11 cellular contexts compared by ENCODE assay signal in the genomic region with DNA sequence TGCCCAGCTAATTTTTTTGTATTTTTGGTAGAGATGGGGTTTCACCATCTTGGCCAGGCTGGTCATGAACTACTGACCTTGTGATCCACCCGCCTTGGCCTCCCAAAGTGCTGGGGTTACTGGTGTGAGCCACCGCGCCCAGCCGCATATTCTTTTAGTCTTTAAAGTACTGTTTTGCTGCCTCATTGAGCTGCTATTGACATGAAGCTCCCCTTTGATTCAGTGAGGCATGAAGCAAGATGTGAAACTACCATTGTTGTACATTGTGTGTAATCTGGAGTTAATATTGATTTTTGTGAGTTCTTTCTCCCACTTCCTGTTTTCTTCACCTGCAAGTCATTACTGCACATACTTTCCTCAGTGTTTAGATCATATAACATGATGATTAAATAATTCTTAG.
DNase-seq lines count a peak whose midpoint lies in the region; ATAC-seq, FAIRE-seq and TF ChIP-seq lines count a peak whose summit lies in the region.
"Had no signal": no experiment of that assay in that cellular context is flagged by ENCODE, and none has a peak within 500 bp of the region (broad histone marks: within the 10 kb centered on the region; RNA-seq: fewer than 3 reads in every experiment).

No MANE protein-coding gene starts in this region.

- H2BK120ac ChIP-seq in mesendoderm (ENCODE audit: low read depth, low read length), result no peak overlapping the region

- POLR2A ChIA-PET in GM12878 (lab: Charles Lee) (interaction anchor here (0.8 kb wide), 1 partner anchor 89 kb away, joined by 3 read pairs; no protein-coding TSS in a partner anchor), T-cell (lab: Charles Lee) (interaction anchor here (0.6 to 1.1 kb wide), 2 partner anchors 11 to 1075 kb away, joined by 3 read pairs; no protein-coding TSS in a partner anchor)

- DNase-seq in GM12878 (ENCODE audit: low read depth, low spot score) (peak; percentile 69), mesendoderm (no peak), T-cell (no peak), superior temporal gyrus (ENCODE audit: extremely low spot score) (no peak), body of pancreas (no peak)
- DNase-seq: hypothalamus, NCI-H446 had no signal

- H3K4me3 Mint-ChIP-seq in T-cell, result no peak overlapping the region

- intact Hi-C loops in GM12878 (cut with micrococcal nuclease; ENCODE audit: unreplicated experiment), result no loop called here
- intact Hi-C loops in body of pancreas (cut with DNase I), result no loop called here

- FAIRE-seq in GM12878 (lab: Jason Lieb, UNC), result peak; percentile 61

- H3K56ac ChIP-seq in mesendoderm (ENCODE audit: low read length), result no peak overlapping the region

- peak in 1 of 2 experiments; percentile 75; a peak in 1 of 4 replicates for TF ChIP-seq EP300 in GM12878 (IDR thresholded peaks at IDR 0.05; ENCODE audit: borderline replicate concordance in 1 of 2, control insufficient read depth in 1 of 2, low read depth in 2 of 2, low read length in 2 of 2)

- BruUV-seq in GM12878 (replicated peaks; lab: Mats Ljungman, UMichigan), result no TSS peak

- CTCF ChIA-PET in GM12878 (lab: Yijun Ruan, JAX), result interaction anchor here (1.1 kb wide), 2 partner anchors 158 to 171 kb away, joined by 3 read pairs; no protein-coding TSS in a partner anchor
- CTCF ChIA-PET in T-cell (lab: Charles Lee), result no interaction called here

- H3K18ac ChIP-seq in mesendoderm (ENCODE audit: low read length), result no peak overlapping the region

- H2BK15ac ChIP-seq in mesendoderm (replicated peaks; ENCODE audit: low read depth), result no peak overlapping the region

- H3K4me3 ChIP-seq in GM12878, result no peak overlapping the region
- H3K4me3 ChIP-seq in mesendoderm (ENCODE audit: low read length), result no peak overlapping the region
- no peak overlapping the region for H3K4me3 ChIP-seq in body of pancreas
- H3K4me3 ChIP-seq: prostate gland had no signal

- no peaks in the 10 kb centered on the region for H3K9me3 Mint-ChIP-seq in T-cell

- H3K9ac ChIP-seq in GM12878 (ENCODE audit: control insufficient read depth, insufficient read depth, low read length) (no peak overlapping the region), mesendoderm (ENCODE audit: low read length) (no peak overlapping the region)

- H3K36me3 ChIP-seq in GM12878 (ENCODE audit: control insufficient read depth in 2 of 2, insufficient read depth in 2 of 2, low read length in 1 of 2) (peaks cover 4 to 9% of the 10 kb centered on the region in 2 experiments; a peak in 3 of 4 replicates), mesendoderm (ENCODE audit: control insufficient read depth, insufficient read depth, low read length) (no peaks in the 10 kb centered on the region), body of pancreas (replicated peaks in 1 of 2; ENCODE audit: insufficient read depth in 1 of 2, low read depth in 2 of 2) (peaks cover 0 to 8% of the 10 kb centered on the region in 2 donors)
- H3K36me3 ChIP-seq: prostate gland had no signal

- peaks cover 0 to 2% (median 0%) of the 10 kb centered on the region in 3 donors for H3K4me1 Mint-ChIP-seq in T-cell

- H3K4ac ChIP-seq in mesendoderm (ENCODE audit: low read depth, low read length), result no peak overlapping the region

- no peak overlapping the region for H3K23ac ChIP-seq in mesendoderm (ENCODE audit: low read length)

- H3K27me3 ChIP-seq in GM12878 (replicated peaks in 1 of 2; ENCODE audit: control insufficient read depth in 2 of 2, insufficient read depth in 2 of 2, low read length in 1 of 2), result no peaks in the 10 kb centered on the region
- no peaks in the 10 kb centered on the region for H3K27me3 ChIP-seq in mesendoderm (ENCODE audit: insufficient read depth, low read length, poor library complexity)
- H3K27me3 ChIP-seq in body of pancreas, result no peaks in the 10 kb centered on the region

- 0 out of 2 replicates have a peak overlapping the region, but pooled peaks have one; percentile 1 for H3K4me2 ChIP-seq in GM12878 (ENCODE audit: control insufficient read depth, insufficient read depth)
- H3K4me2 ChIP-seq in mesendoderm (ENCODE audit: low read length), result no peak overlapping the region

- SMC1A ChIA-PET in GM12878 (lab: Charles Lee; ENCODE audit: uncharacterized antibody, unreplicated experiment), result interaction anchor here (0.7 to 1.4 kb wide), 4 partner anchors 9 to 81 kb away, joined by 3 to 5 read pairs (median 4); partner anchors contain the start of gene MNAT1

- H3K27ac Mint-ChIP-seq in T-cell, result no peak overlapping the region

- H2AK5ac ChIP-seq in mesendoderm (ENCODE audit: low read length), result no peak overlapping the region

- H3K36me3 Mint-ChIP-seq in T-cell, result peaks cover 44% of the 10 kb centered on the region

- WGBS in GM12878 (ENCODE audit: insufficient coverage, insufficient replicate concordance, low lambda C conversion rate, missing lambda C conversion rate), result 47% methylated on average over 4 of the region's 4 CpGs
- WGBS in mesendoderm (ENCODE audit: extremely low coverage, insufficient coverage, low lambda C conversion rate), result no CpG with 5 or more reads among the region's 4 CpGs
- 91 to 96% methylated on average over 4 of the region's 4 CpGs for WGBS in body of pancreas, 2 donors

- no peak overlapping the region for H2AFZ ChIP-seq in GM12878 (ENCODE audit: control insufficient read depth, low read depth, low read length)

- RAD21 ChIA-PET in GM12878 (lab: Charles Lee; ENCODE audit: unreplicated experiment), result interaction anchor here (1.7 to 1.8 kb wide), 2 partner anchors 62 to 158 kb away, joined by 5 to 8 read pairs; no protein-coding TSS in a partner anchor

- no peaks in the 10 kb centered on the region for H3K9me3 ChIP-seq in GM12878 (replicated peaks; ENCODE audit: control insufficient read depth, insufficient read depth, low read length)
- H3K9me3 ChIP-seq in body of pancreas, result no peaks in the 10 kb centered on the region
- H3K9me3 ChIP-seq: prostate gland had no signal

- H3K79me1 ChIP-seq in mesendoderm (ENCODE audit: low read length), result no peaks in the 10 kb centered on the region

- TF ChIP-seq CTCF in GM12878 (IDR thresholded peaks at IDR 0.05 in 2 of 3, conservative IDR thresholded peaks at IDR 0.05 in 1 of 3; ENCODE audit: control insufficient read depth in 2 of 3, extremely low read depth in 1 of 3, insufficient read depth in 1 of 3, low read depth in 3 of 3, low read length in 3 of 3) (no peak), body of pancreas (IDR thresholded peaks at IDR 0.05) (no peak)

- H3K79me2 ChIP-seq in GM12878 (ENCODE audit: control insufficient read depth, insufficient read depth, low read length), result no peaks in the 10 kb centered on the region
- no peaks in the 10 kb centered on the region for H3K79me2 ChIP-seq in mesendoderm (ENCODE audit: control insufficient read depth, insufficient read depth, low read length)

- H4K8ac ChIP-seq in mesendoderm (ENCODE audit: low read depth, low read length), result no peak overlapping the region

- no peaks in the 10 kb centered on the region for H4K20me1 ChIP-seq in GM12878 (ENCODE audit: control insufficient read depth, insufficient read depth)

- in situ Hi-C loops in GM12878 (cut with MboI), result no loop called here

- H4K5ac ChIP-seq in mesendoderm (ENCODE audit: low read length), result no peak overlapping the region

- TF ChIP-seq POLR2A in GM12878 (IDR thresholded peaks at IDR 0.05; ENCODE audit: low read depth, low read length) (no peak), body of pancreas (IDR thresholded peaks at IDR 0.05) (no peak)

- no peaks in the 10 kb centered on the region for H3K27me3 Mint-ChIP-seq in T-cell

- TF ChIP-seq RAD21 in GM12878 (IDR thresholded peaks at IDR 0.05; ENCODE audit: insufficient read depth, low read depth, low read length), result no peak

- no peak overlapping the region for H2BK5ac ChIP-seq in mesendoderm (ENCODE audit: low read length)

- no peak overlapping the region for H3K27ac ChIP-seq in GM12878 (ENCODE audit: control insufficient read depth, insufficient read depth)
- no peak overlapping the region for H3K27ac ChIP-seq in mesendoderm (ENCODE audit: low read depth, low read length)
- H3K27ac ChIP-seq in body of pancreas, result no peak overlapping the region
- H3K27ac ChIP-seq: prostate gland had no signal

- ATAC-seq in GM18519 (IDR thresholded peaks at IDR 0.05; ENCODE audit: low FRiP score, unreplicated experiment), result peak; percentile 95
- peak; percentile 96 for ATAC-seq in GM21529 (IDR thresholded peaks at IDR 0.05; ENCODE audit: unreplicated experiment)
- ATAC-seq in HG03432 (IDR thresholded peaks at IDR 0.05; ENCODE audit: unreplicated experiment), result peak; percentile 98
- ATAC-seq in GM12878, result peak; percentile 100
- no peak for ATAC-seq in T-cell (replicated peaks in 1 of 4)
- no peak for ATAC-seq in body of pancreas

- H3K4me1 ChIP-seq in GM12878 (ENCODE audit: control insufficient read depth, insufficient read depth, low read length), result peaks cover 5% of the 10 kb centered on the region; the same call in 1 of the 2 replicates
- no peaks in the 10 kb centered on the region for H3K4me1 ChIP-seq in mesendoderm (ENCODE audit: control insufficient read depth, low read depth, low read length)
- H3K4me1 ChIP-seq in body of pancreas, result no peaks in the 10 kb centered on the region
- H3K4me1 ChIP-seq: prostate gland had no signal

TF ChIP-seq in GM12878, 131 proteins besides CTCF, POLR2A, EP300 and RAD21 (continues in another document):
- TF ChIP-seq IRF3 (IDR thresholded peaks at IDR 0.05) (no peak), EED (IDR thresholded peaks at IDR 0.05; ENCODE audit: low read depth) (no peak), ZSCAN29 (IDR thresholded peaks at IDR 0.05) (no peak), FOXM1 (IDR thresholded peaks at IDR 0.05; ENCODE audit: low read depth, low read length) (no peak), ZNF207 (IDR thresholded peaks at IDR 0.05; ENCODE audit: borderline replicate concordance) (peak; percentile 62; the same call in 1 of the 2 replicates)
- TF ChIP-seq, protein P1, sequence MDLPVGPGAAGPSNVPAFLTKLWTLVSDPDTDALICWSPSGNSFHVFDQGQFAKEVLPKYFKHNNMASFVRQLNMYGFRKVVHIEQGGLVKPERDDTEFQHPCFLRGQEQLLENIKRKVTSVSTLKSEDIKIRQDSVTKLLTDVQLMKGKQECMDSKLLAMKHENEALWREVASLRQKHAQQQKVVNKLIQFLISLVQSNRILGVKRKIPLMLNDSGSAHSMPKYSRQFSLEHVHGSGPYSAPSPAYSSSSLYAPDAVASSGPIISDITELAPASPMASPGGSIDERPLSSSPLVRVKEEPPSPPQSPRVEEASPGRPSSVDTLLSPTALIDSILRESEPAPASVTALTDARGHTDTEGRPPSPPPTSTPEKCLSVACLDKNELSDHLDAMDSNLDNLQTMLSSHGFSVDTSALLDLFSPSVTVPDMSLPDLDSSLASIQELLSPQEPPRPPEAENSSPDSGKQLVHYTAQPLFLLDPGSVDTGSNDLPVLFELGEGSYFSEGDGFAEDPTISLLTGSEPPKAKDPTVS (IDR thresholded peaks at IDR 0.05; ENCODE audit: low read depth, low read length), result no peak

Comparison
In these comparisons a context has a peak if more than half of its experiments do, and no peak if none do; other contexts are left out.
1. ATAC-seq: peak in GM18519 (single experiment), GM21529 (single experiment), HG03432 (single experiment) and GM12878 (single experiment); none in T-cell (0 of 4) and body of pancreas (single experiment).